ENCODE assay signal across 8 cellular contexts in genomic region chr19:52690395-52691214, GRCh38. TPM values are rescaled to one million over a fixed set of nuclear protein-coding genes. Genes with fewer than 3 reads are reported as not detected.
DNase-seq lines count a peak whose midpoint lies in the region; ATAC-seq and TF ChIP-seq lines count a peak whose summit lies in the region.

No MANE protein-coding gene starts in this region.

- intact Hi-C loops in A673 (cut with micrococcal nuclease; ENCODE audit: unreplicated experiment), result no loop called here

- H3K27ac ChIP-seq in A673 (ENCODE audit: low read depth, low read length, poor library complexity, severe bottlenecking), result peak overlapping the region; percentile 67

- DNase-seq in A673 (ENCODE audit: low spot score) (peak; percentile 92), NCI-H460 (ENCODE audit: extremely low read depth, low read depth) (peak; percentile 76), cortex of kidney (lab: John Stamatoyannopoulos, UW) (peak; percentile 64), left kidney (ENCODE audit: low read depth, low spot score) (peak; percentile 96)
- DNase-seq in activated CD4-positive, alpha-beta T cell treated with anti-CD3 and anti-CD28 coated beads, Interleukin-2, amount 50 U/mL, for 1 hour, result peak; percentile 88
- DNase-seq in stimulated activated CD4-positive, alpha-beta T cell treated with anti-CD3 and anti-CD28 coated beads, Interleukin-1b, Interleukin-23, amount 100 ng/mL, for 4 hours (ENCODE audit: low read depth in 2 of 2), result peak; percentile 87 to 92

- CTCF ChIA-PET in A673 (lab: Charles Lee), result no interaction called here

- peak; percentile 81 for ATAC-seq in GM18907 (IDR thresholded peaks at IDR 0.05; ENCODE audit: unreplicated experiment)
- ATAC-seq in HG03175 (IDR thresholded peaks at IDR 0.05; ENCODE audit: unreplicated experiment), result peak; percentile 83

- H3K9me3 ChIP-seq in A673 (ENCODE audit: low read depth, low read length, poor library complexity, severe bottlenecking), result no peaks in the 10 kb centered on the region

- BruUV-seq in A673 (replicated peaks; lab: Mats Ljungman, UMichigan), result no TSS peak

- TF ChIP-seq CTCF in A673 (conservative IDR thresholded peaks at IDR 0.05; ENCODE audit: low read depth, low read length), result no peak

- H3K4me1 ChIP-seq in A673 (ENCODE audit: insufficient read depth, low read length, poor library complexity, severe bottlenecking), result no peaks in the 10 kb centered on the region

- no peaks in the 10 kb centered on the region for H3K27me3 ChIP-seq in A673 (replicated peaks; ENCODE audit: insufficient read depth, low read depth, low read length, poor library complexity)

- H3K36me3 ChIP-seq in A673 (ENCODE audit: insufficient read depth, low read length, poor library complexity, severe bottlenecking), result no peaks in the 10 kb centered on the region

- peak overlapping the region; percentile 67 for H3K4me3 ChIP-seq in A673 (ENCODE audit: low read depth, low read length, poor library complexity, severe bottlenecking)

- POLR2A ChIA-PET in A673 (lab: Charles Lee; ENCODE audit: low non-redundant PET), result no interaction called here

RNA-seq across cellular contexts. Expression of gene ZNF611, which starts 44.2 kb away (rescaled TPM):
- 16.7 and 21.7 TPM in 2 replicates for total RNA-seq in A673 (2021)
- total RNA-seq in NCI-H460 (2014; rRNA removed; shearing (Covaris generic)), result 8.2 and 10.5 TPM in 2 replicates
- polyA plus RNA-seq in NCI-H460 (2014; cell fraction: nucleus; rRNA removed), result 4.4 and 6.6 TPM in 2 replicates

RNA-seq across cellular contexts. Expression of gene ZNF83, which starts 52.5 kb away (rescaled TPM):
- total RNA-seq in A673 (2021), result 23.0 and 23.7 TPM in 2 replicates
- total RNA-seq in NCI-H460 (2014; rRNA removed; shearing (Covaris generic)), result 30.9 and 34.6 TPM in 2 replicates
- 57.7 and 91.0 TPM in 2 replicates for polyA plus RNA-seq in NCI-H460 (2014; cell fraction: nucleus; rRNA removed)

Comparison
In these comparisons a context has a peak if more than half of its experiments do, and no peak if none do; other contexts are left out.
1. Peak in every context shown above with its lines: DNase-seq, ATAC-seq, H3K4me3 ChIP-seq and H3K27ac ChIP-seq.